11 cellular contexts compared by ENCODE assay signal in genomic region chr1:942411-942821, GRCh38. TPM values are rescaled to one million over a fixed set of nuclear protein-coding genes. Genes with fewer than 3 reads are reported as not detected.
DNase-seq lines count a peak whose midpoint lies in the region; ATAC-seq, FAIRE-seq and TF ChIP-seq lines count a peak whose summit lies in the region.
"Had no signal": no experiment of that assay in that cellular context is flagged by ENCODE, and none has a peak within 500 bp of the region (broad histone marks: within the 10 kb centered on the region; RNA-seq: fewer than 3 reads in every experiment).

No MANE protein-coding gene starts in this region.

- H3K9me3 ChIP-seq in SJCRH30 (replicated peaks) (no peaks in the 10 kb centered on the region), iPS DF 6.9 (ENCODE audit: control insufficient read depth, insufficient read depth, low read length) (no peaks in the 10 kb centered on the region), suprapubic skin (no peaks in the 10 kb centered on the region)

- H3K4me1 ChIP-seq in SJCRH30 = peaks cover 50% of the 10 kb centered on the region
- peaks cover 12% of the 10 kb centered on the region for H3K4me1 ChIP-seq in iPS DF 6.9 (ENCODE audit: control insufficient read depth, insufficient read depth, low read length)
- peaks cover 37% of the 10 kb centered on the region for H3K4me1 ChIP-seq in suprapubic skin

- DNase-seq in activated CD8-positive, alpha-beta memory T cell treated with anti-CD3 and anti-CD28 coated beads, Interleukin-2, amount 50 U/mL, for 48 hours = peak; percentile 59
- DNase-seq in activated CD8-positive, alpha-beta memory T cell treated with anti-CD3 and anti-CD28 coated beads for 24 hours = no peak
- DNase-seq in SJCRH30 (peak; percentile 62 to 64), iPS DF 6.9 (ENCODE audit: low read depth, low spot score) (no peak), suprapubic skin (ENCODE audit: low spot score in 2 of 2) (no peak), H54 (ENCODE audit: insufficient read length, low spot score) (no peak), occipital lobe (lab: John Stamatoyannopoulos, UW) (no peak)
- DNase-seq: effector CD4-positive, alpha-beta T cell; NK-92 treated with Interleukin-12 subunit alpha and Interleukin-12 subunit beta, amount 100 ng/mL, for 24 hours had no signal

- H3K4me3 ChIP-seq in SJCRH30 (peak overlapping the region; percentile 65), iPS DF 6.9 (ENCODE audit: low read length) (peak overlapping the region; percentile 36; the same call in 1 of the 2 replicates), suprapubic skin (peak overlapping the region; percentile 49)

- H3K27me3 ChIP-seq in SJCRH30 = no peaks in the 10 kb centered on the region
- H3K27me3 ChIP-seq in iPS DF 6.9 (ENCODE audit: control insufficient read depth, insufficient read depth, low read length) = peaks cover 31% of the 10 kb centered on the region
- peaks cover 61% of the 10 kb centered on the region for H3K27me3 ChIP-seq in suprapubic skin

- peak overlapping the region; percentile 83 for H3K27ac ChIP-seq in SJCRH30
- no peak overlapping the region for H3K27ac ChIP-seq in iPS DF 6.9 (ENCODE audit: low read length)
- no peak overlapping the region for H3K27ac ChIP-seq in suprapubic skin
- H3K27ac ChIP-seq: HL-60 had no signal

- TF ChIP-seq CTCF in suprapubic skin (IDR thresholded peaks at IDR 0.05) = no peak

- no peak for ATAC-seq in GM18517 (IDR thresholded peaks at IDR 0.05; ENCODE audit: unreplicated experiment)

- H3K36me3 ChIP-seq in SJCRH30 = peaks cover 30% of the 10 kb centered on the region
- H3K36me3 ChIP-seq in iPS DF 6.9 (ENCODE audit: control insufficient read depth, insufficient read depth, low read length) = peaks cover 10% of the 10 kb centered on the region; the same call in 1 of the 2 replicates
- peaks cover 29% of the 10 kb centered on the region for H3K36me3 ChIP-seq in suprapubic skin

- TF ChIP-seq POLR2A in suprapubic skin (IDR thresholded peaks at IDR 0.05) (no peak), H54 (IDR thresholded peaks at IDR 0.05; ENCODE audit: low read depth, low read length) (no peak)

- TF ChIP-seq EP300 in suprapubic skin (IDR thresholded peaks at IDR 0.05) = no peak

- no peak for FAIRE-seq in H54 (lab: Jason Lieb, UNC)

- WGBS in iPS DF 6.9 (ENCODE audit: insufficient coverage, insufficient read length) = no CpG with 5 or more reads among the region's 48 CpGs
- WGBS in suprapubic skin = 0% methylated on average over 3 of the region's 48 CpGs

RNA-seq across cellular contexts. Expression of gene NOC2L, which starts 16.6 kb away (rescaled TPM):
- total RNA-seq in SJCRH30 (2014; rRNA removed; shearing (Covaris generic)) = 147 and 150 TPM in 2 replicates
- total RNA-seq in suprapubic skin (10 to 100 TPM; 45.6 to 61.9 (median 56.3) TPM), occipital lobe (52.7 TPM)

RNA-seq across cellular contexts. Expression of gene KLHL17, which starts 18.0 kb away (rescaled TPM):
- 8.4 and 15.1 TPM in 2 replicates for total RNA-seq in SJCRH30 (2014; rRNA removed; shearing (Covaris generic))
- total RNA-seq in suprapubic skin (10 to 100 TPM in 3 of 4 donors, 1 to 10 TPM in 1; 9.7 to 38.3 (median 17.0) TPM), occipital lobe (6.1 TPM)

RNA-seq across cellular contexts. Expression of gene SAMD11, which starts 18.7 kb away (rescaled TPM):
- 39.0 and 39.2 TPM in 2 replicates for total RNA-seq in SJCRH30 (2014; rRNA removed; shearing (Covaris generic))
- total RNA-seq in suprapubic skin (1 to 10 TPM in 2 of 4 donors, under 1 TPM in 1, not detected in 1; 0.85 to 2.0 (median 1.5) TPM), occipital lobe (0.16 TPM)

RNA-seq across cellular contexts. Expression of gene PLEKHN1, which starts 23.9 kb away (rescaled TPM):
- 0.04 and 0.05 TPM in 2 replicates for total RNA-seq in SJCRH30 (2014; rRNA removed; shearing (Covaris generic))
- total RNA-seq in suprapubic skin (10 to 100 TPM; 36.1 to 69.0 (median 48.4) TPM), occipital lobe (not detected)

RNA-seq across cellular contexts. Expression of gene PERM1, which starts 39.5 kb away (rescaled TPM):
- total RNA-seq in SJCRH30 (2014; rRNA removed; shearing (Covaris generic)) = 0.13 TPM in 1 of 2 replicates, not detected in the other
- total RNA-seq in suprapubic skin (under 1 TPM; 0.24 to 0.93 (median 0.44) TPM), occipital lobe (0.47 TPM)

Comparison
In these comparisons a context has a peak if more than half of its experiments do, and no peak if none do; other contexts are left out.
1. DNase-seq: peak in activated CD8-positive, alpha-beta memory T cell treated with anti-CD3 and anti-CD28 coated beads, Interleukin-2, amount 50 U/mL, for 48 hours (single experiment) and SJCRH30 (2 of 2); none in activated CD8-positive, alpha-beta memory T cell treated with anti-CD3 and anti-CD28 coated beads for 24 hours (single experiment), iPS DF 6.9 (single experiment), suprapubic skin (0 of 2), H54 (single experiment) and occipital lobe (single experiment).
2. RNA of gene SAMD11, which starts 18.7 kb away (total RNA-seq): 39.0 to 39.2 TPM in SJCRH30; 0.85 to 2.0 TPM in suprapubic skin and 0.16 TPM in occipital lobe (single experiment); every median in the first group is over 10 times any median in the second.
3. Peak in every context shown above with its lines, with median percentiles within 50 percentile points of each other: H3K4me3 ChIP-seq.